In genomic region chr13:99087130-99087953, GRCh38 we compare ENCODE assay signal across 8 cellular contexts.
A peak's percentile ranks its signal among the peaks of the same experiment; 100 is the strongest.
DNase-seq lines count a peak whose midpoint lies in the region; ATAC-seq and TF ChIP-seq lines count a peak whose summit lies in the region.

No MANE protein-coding gene starts in this region.

- H3K36me3 Mint-ChIP-seq in CD8-positive, alpha-beta T cell = peaks cover 10% of the 10 kb centered on the region

- peak; percentile 46 for TF ChIP-seq CTCF in CD8-positive, alpha-beta T cell (IDR thresholded peaks at IDR 0.05)
- TF ChIP-seq CTCF in mucosa of descending colon (IDR thresholded peaks at IDR 0.05) = peak; percentile 21

- peak overlapping the region; percentile 78 for H3K4me3 ChIP-seq in CD8-positive, alpha-beta T cell (ENCODE audit: low read depth, low read length)
- peak overlapping the region; percentile 69 for H3K4me3 ChIP-seq in mucosa of descending colon

- H3K4me3 Mint-ChIP-seq in CD8-positive, alpha-beta T cell = peak overlapping the region; percentile 94

- CTCF ChIA-PET in CD8-positive, alpha-beta T cell (lab: Charles Lee) = interaction anchor here (0.6 to 2.4 kb wide), 9 partner anchors 11 to 300 kb away, joined by 3 to 9 read pairs (median 4); no protein-coding TSS in a partner anchor

- peaks cover 43% of the 10 kb centered on the region for H3K4me1 ChIP-seq in CD8-positive, alpha-beta T cell (ENCODE audit: insufficient read depth, low read length)
- peaks cover 12% of the 10 kb centered on the region for H3K4me1 ChIP-seq in mucosa of descending colon (ENCODE audit: low read depth)

- peak overlapping the region; percentile 99 for H3K27ac Mint-ChIP-seq in CD8-positive, alpha-beta T cell

- POLR2A ChIA-PET in CD8-positive, alpha-beta T cell (lab: Charles Lee) = interaction anchor here (0.7 to 3.4 kb wide), 18 partner anchors 9 to 409 kb away, joined by 3 to 43 read pairs (median 4); partner anchors contain the start of gene UBAC2

- H3K27me3 ChIP-seq in CD8-positive, alpha-beta T cell (ENCODE audit: insufficient read depth, low read length) = no peaks in the 10 kb centered on the region

- H3K9me3 Mint-ChIP-seq in CD8-positive, alpha-beta T cell = no peaks in the 10 kb centered on the region

- H3K36me3 ChIP-seq in CD8-positive, alpha-beta T cell (ENCODE audit: insufficient read depth, low read length) = no peaks in the 10 kb centered on the region
- H3K36me3 ChIP-seq in mucosa of descending colon (ENCODE audit: low read depth) = no peaks in the 10 kb centered on the region

- no peaks in the 10 kb centered on the region for H3K9me3 ChIP-seq in CD8-positive, alpha-beta T cell (ENCODE audit: low read length)
- no peaks in the 10 kb centered on the region for H3K9me3 ChIP-seq in mucosa of descending colon

- ATAC-seq in CD8-positive, alpha-beta T cell = peak; percentile 74
- ATAC-seq in GM19468 (IDR thresholded peaks at IDR 0.05; ENCODE audit: extremely low read depth, unreplicated experiment) = peak; percentile 82
- peak; percentile 95 for ATAC-seq in mucosa of descending colon

- peaks cover 43% of the 10 kb centered on the region for H3K4me1 Mint-ChIP-seq in CD8-positive, alpha-beta T cell (ENCODE audit: low read depth)

- intact Hi-C loops in CD8-positive, alpha-beta T cell (cut with DNase I, micrococcal nuclease) = loop anchor here (1.0 to 10.0 kb wide), 19 partner anchors 36 to 1655 kb away; partner anchors contain the start of genes RAP2A (in 2 of the 2), TM9SF2 (in 2 of the 2), UBAC2 (in 2 of the 2) and GPR18 (in 1 of the 2)
- intact Hi-C loops in mucosa of descending colon (cut with DNase I, micrococcal nuclease) = no loop called here

- peak; percentile 84 to 95 (median 93) for DNase-seq in CD8-positive, alpha-beta T cell
- DNase-seq in HPDE6-E6E7 (ENCODE audit: extremely low spot score) (peak; percentile 97), NOMO-1 treated with DMSO at 0.1 percent for 48 hours (lab: John Stamatoyannopoulos, UW; ENCODE audit: unreplicated experiment) (peak; percentile 84), activated T-cell treated with anti-CD3 and anti-CD28 coated beads for 48 hours (ENCODE audit: low read depth) (peak; percentile 93), epithelial cell of prostate (ENCODE audit: low read depth, low spot score) (peak; percentile 63), mucosa of descending colon (peak; percentile 93 to 97 (median 96))
- peak; percentile 73 to 88 for DNase-seq in stimulated activated CD8-positive, alpha-beta memory T cell treated with anti-CD3 and anti-CD28 coated beads, Interleukin-4, amount 100 ng/mL, for 1 hour (ENCODE audit: low read depth in 2 of 2, low spot score in 1 of 2)

- H3K27ac ChIP-seq in CD8-positive, alpha-beta T cell (ENCODE audit: low read depth, low read length) = peak overlapping the region; percentile 93
- peak overlapping the region; percentile 91 for H3K27ac ChIP-seq in epithelial cell of prostate

- H3K27me3 Mint-ChIP-seq in CD8-positive, alpha-beta T cell (ENCODE audit: low read depth) = no peaks in the 10 kb centered on the region

Comparison
In these comparisons a context has a peak if more than half of its experiments do, and no peak if none do; other contexts are left out.
1. Peak in every context shown above with its lines: DNase-seq, ATAC-seq, H3K4me3 ChIP-seq and H3K27ac ChIP-seq.
2. intact Hi-C loops: an anchor here in CD8-positive, alpha-beta T cell (1.0 to 10.0 kb wide); none called in mucosa of descending colon.